ENCODE assay signal across 11 cellular contexts in genomic region chr1:34389974-34390373, GRCh38.
"Had no signal": no experiment of that assay in that cellular context is flagged by ENCODE, and none has a peak within 500 bp of the region (broad histone marks: within the 10 kb centered on the region; RNA-seq: fewer than 3 reads in every experiment).

No MANE protein-coding gene starts in this region.

- H3K4me3 ChIP-seq: GM23248, GM23338, HAP-1 had no signal

- H3K4me2 ChIP-seq: GM23338 had no signal

- H3K36me3 ChIP-seq: HAP-1 had no signal

- H3K9me3 ChIP-seq: HAP-1 had no signal

- H3K27ac ChIP-seq: GM23248 had no signal

- H3K9ac ChIP-seq: GM23248 had no signal

- FAIRE-seq: H1, H54 had no signal

- H3K27ac Mint-ChIP-seq: GM23338, H9, HFFc6 had no signal

- DNase-seq: GM23248, GOT3, H7, H9, HCEC 1CT, HFFc6 had no signal

- ATAC-seq: GM23338, HCT116 had no signal

- H3K4me1 ChIP-seq: HAP-1 had no signal

- H2AFZ ChIP-seq: GM23248, GM23338 had no signal

- H3K4me1 Mint-ChIP-seq: GM23338 had no signal

- H3K4me3 Mint-ChIP-seq: GM23338, H9, HFFc6 had no signal
